In genomic region chr20:19920388-19921138, GRCh38 we compare ENCODE assay signal across 22 cellular contexts.
A peak's percentile ranks its signal among the peaks of the same experiment; 100 is the strongest.
DNase-seq lines count a peak whose midpoint lies in the region; ATAC-seq, FAIRE-seq and TF ChIP-seq lines count a peak whose summit lies in the region.
"Had no signal": no experiment of that assay in that cellular context is flagged by ENCODE, and none has a peak within 500 bp of the region (broad histone marks: within the 10 kb centered on the region; RNA-seq: fewer than 3 reads in every experiment).

No MANE protein-coding gene starts in this region.

- H3K27me3 ChIP-seq in GM23338 (ENCODE audit: insufficient read depth) (no peaks in the 10 kb centered on the region), gastrocnemius medialis (no peaks in the 10 kb centered on the region)
- H3K27me3 ChIP-seq: suprapubic skin had no signal

- H4K20me1 ChIP-seq in GM23338 (replicated peaks; ENCODE audit: insufficient read depth) = no peaks in the 10 kb centered on the region

- H3K36me3 ChIP-seq in GM23338 (ENCODE audit: insufficient read depth) = no peaks in the 10 kb centered on the region
- H3K36me3 ChIP-seq in gastrocnemius medialis = no peaks in the 10 kb centered on the region
- H3K36me3 ChIP-seq: suprapubic skin had no signal

- peaks cover 11% of the 10 kb centered on the region for H3K4me1 Mint-ChIP-seq in GM23338
- peaks cover 58% of the 10 kb centered on the region for H3K4me1 Mint-ChIP-seq in dendritic cell treated with granulocyte-macrophage colony-stimulating factor and Interleukin-4, amounts not matched to agents 40 ng/mL and 50 ng/mL, for 4 days (ENCODE audit: low read depth)
- H3K4me1 Mint-ChIP-seq: activated CD4-positive, alpha-beta memory T cell treated with anti-CD3 and anti-CD28 coated beads, Interleukin-2, amount 10 ng/mL, durations not matched to agents 7 days and 5 days had no signal

- H3K9me3 Mint-ChIP-seq in GM23338 = no peaks in the 10 kb centered on the region
- H3K9me3 Mint-ChIP-seq in dendritic cell treated with granulocyte-macrophage colony-stimulating factor and Interleukin-4, amounts not matched to agents 40 ng/mL and 50 ng/mL, for 4 days = no peaks in the 10 kb centered on the region
- H3K9me3 Mint-ChIP-seq: activated B cell treated with CpG ODN at 0.5 μM for 24 hours; activated CD4-positive, alpha-beta memory T cell treated with anti-CD3 and anti-CD28 coated beads, Interleukin-2, amount 10 ng/mL, durations not matched to agents 7 days and 5 days; T-helper 2 cell treated with Interferon-gamma antibody and Interleukin-4, amounts not matched to agents 5 μg/mL and 100 μg/mL, for 36 hours had no signal

- H3K4me1 ChIP-seq in GM23338 (ENCODE audit: insufficient read depth) (peaks cover 7% of the 10 kb centered on the region), gastrocnemius medialis (peaks cover 54 to 67% of the 10 kb centered on the region in 2 donors)

- peak overlapping the region; percentile 72 for H2AFZ ChIP-seq in GM23338

- no peaks in the 10 kb centered on the region for H3F3A ChIP-seq in GM23338 (replicated peaks; ENCODE audit: low read depth)

- H3K4me3 ChIP-seq in GM23338 (no peak overlapping the region), gastrocnemius medialis (no peak overlapping the region)
- H3K4me3 ChIP-seq: suprapubic skin had no signal

- H3K36me3 Mint-ChIP-seq in GM23338 (ENCODE audit: low read depth) = no peaks in the 10 kb centered on the region
- H3K36me3 Mint-ChIP-seq in dendritic cell treated with granulocyte-macrophage colony-stimulating factor and Interleukin-4, amounts not matched to agents 40 ng/mL and 50 ng/mL, for 4 days (ENCODE audit: low read depth) = no peaks in the 10 kb centered on the region

- no peaks in the 10 kb centered on the region for H3K9me3 ChIP-seq in gastrocnemius medialis
- H3K9me3 ChIP-seq: SK-N-SH, suprapubic skin had no signal

- H3K27ac ChIP-seq in GM23338 (ENCODE audit: low read depth) (no peak overlapping the region), gastrocnemius medialis (peak overlapping the region; percentile 73 to 87 (median 82))
- H3K27ac ChIP-seq: HL-60, suprapubic skin had no signal

- no peak overlapping the region for H3K4me3 Mint-ChIP-seq in GM23338
- H3K4me3 Mint-ChIP-seq in dendritic cell treated with granulocyte-macrophage colony-stimulating factor and Interleukin-4, amounts not matched to agents 40 ng/mL and 50 ng/mL, for 4 days = peak overlapping the region; percentile 60
- H3K4me3 Mint-ChIP-seq: activated B cell treated with CpG ODN at 0.5 μM for 24 hours; activated CD4-positive, alpha-beta memory T cell treated with anti-CD3 and anti-CD28 coated beads, Interleukin-2, amount 10 ng/mL, durations not matched to agents 7 days and 5 days; T-helper 2 cell treated with Interferon-gamma antibody and Interleukin-4, amounts not matched to agents 5 μg/mL and 100 μg/mL, for 36 hours had no signal

- FAIRE-seq in GM19239 (lab: Jason Lieb, UNC) = no peak
- FAIRE-seq: frontal cortex had no signal

- H3K27me3 Mint-ChIP-seq in GM23338 (ENCODE audit: insufficient read depth, low read depth, poor library complexity) = no peaks in the 10 kb centered on the region
- H3K27me3 Mint-ChIP-seq in dendritic cell treated with granulocyte-macrophage colony-stimulating factor and Interleukin-4, amounts not matched to agents 40 ng/mL and 50 ng/mL, for 4 days = no peaks in the 10 kb centered on the region
- H3K27me3 Mint-ChIP-seq: activated B cell treated with CpG ODN at 0.5 μM for 24 hours had no signal

- H3K79me2 ChIP-seq in GM23338 (replicated peaks; ENCODE audit: insufficient read depth) = no peaks in the 10 kb centered on the region

- DNase-seq in GM23338 (ENCODE audit: low spot score) = no peak
- peak; percentile 70 for DNase-seq in left lobe of liver (ENCODE audit: low spot score)
- DNase-seq in gastrocnemius medialis = no peak
- no peak for DNase-seq in ecto neural progenitor cell (ENCODE audit: low spot score)
- no peak for DNase-seq in GM19239 (ENCODE audit: insufficient read length, low spot score)
- DNase-seq in head of caudate nucleus = no peak
- DNase-seq: ACHN; activated B cell treated with CpG ODN at 0.5 μM for 24 hours; activated CD4-positive, alpha-beta memory T cell treated with anti-CD3 and anti-CD28 coated beads, Interleukin-2, amount 10 ng/mL, durations not matched to agents 7 days and 5 days; activated naive CD4-positive, alpha-beta T cell; activated T-cell treated with anti-CD3 and anti-CD28 coated beads for 4 hours; amniotic stem cell; DMS 273 treated with DMSO at 0.1 percent for 48 hours; NCI-H187; NCI-H345; SK-N-SH had no signal

- TF ChIP-seq POLR2A in gastrocnemius medialis (IDR thresholded peaks at IDR 0.05) = no peak

- in situ Hi-C loops in gastrocnemius medialis (cut with MboI; ENCODE audit: low sequenced_read_pairs in 4 of 4) = no loop called here

- no peak for TF ChIP-seq CTCF in GM23338 (conservative IDR thresholded peaks at IDR 0.05; ENCODE audit: low read depth in 2 of 2)
- TF ChIP-seq CTCF in gastrocnemius medialis (IDR thresholded peaks at IDR 0.05 in 4 of 5, conservative IDR thresholded peaks at IDR 0.05 in 1 of 5) = no peak

- intact Hi-C loops in dendritic cell treated with granulocyte-macrophage colony-stimulating factor and Interleukin-4, amounts not matched to agents 40 ng/mL and 50 ng/mL, for 4 days (cut with micrococcal nuclease) = no loop called here
- intact Hi-C loops in gastrocnemius medialis (cut with DNase I; ENCODE audit: low total_unique reads) = loop anchor here (2.0 to 5.0 kb wide), 4 partner anchors 54 to 228 kb away; no protein-coding TSS in a partner anchor
- intact Hi-C loops in head of caudate nucleus (cut with DNase I) = no loop called here

- no peaks in the 10 kb centered on the region for H3K9me2 ChIP-seq in GM23338 (ENCODE audit: insufficient read depth)
- H3K9me2 ChIP-seq: SK-N-SH had no signal

- ATAC-seq in GM23338 = no peak
- peak; percentile 85 for ATAC-seq in left lobe of liver
- ATAC-seq in gastrocnemius medialis = no peak
- no peak for ATAC-seq in GM18502 (IDR thresholded peaks at IDR 0.05; ENCODE audit: poor library complexity, unreplicated experiment)

- no peak overlapping the region for H3K27ac Mint-ChIP-seq in GM23338
- H3K27ac Mint-ChIP-seq in dendritic cell treated with granulocyte-macrophage colony-stimulating factor and Interleukin-4, amounts not matched to agents 40 ng/mL and 50 ng/mL, for 4 days = peak overlapping the region; percentile 95
- H3K27ac Mint-ChIP-seq: activated B cell treated with CpG ODN at 0.5 μM for 24 hours; activated CD4-positive, alpha-beta memory T cell treated with anti-CD3 and anti-CD28 coated beads, Interleukin-2, amount 10 ng/mL, durations not matched to agents 7 days and 5 days; T-helper 2 cell treated with Interferon-gamma antibody and Interleukin-4, amounts not matched to agents 5 μg/mL and 100 μg/mL, for 36 hours had no signal

- H3K4me2 ChIP-seq in GM23338 = no peak overlapping the region
- H3K4me2 ChIP-seq: SK-N-SH had no signal

TF ChIP-seq in GM23338, 12 proteins besides CTCF, POLR2A, EP300 and RAD21 (continues in another document):
- TF ChIP-seq ETS1 (IDR thresholded peaks at IDR 0.05) (no peak), EZH2 (IDR thresholded peaks at IDR 0.05; ENCODE audit: low read depth, unreplicated experiment) (no peak), CREB1 (CRISPR knock-in tag; IDR thresholded peaks at IDR 0.05; ENCODE audit: low read depth) (no peak), EZH2phosphoT487 (IDR thresholded peaks at IDR 0.05; ENCODE audit: unreplicated experiment) (no peak), NANOG (IDR thresholded peaks at IDR 0.05; ENCODE audit: borderline replicate concordance) (no peak)
